9 cellular contexts compared by ENCODE assay signal in genomic region chrX:134551365-134552095, GRCh38.
DNase-seq lines count a peak whose midpoint lies in the region; ATAC-seq and TF ChIP-seq lines count a peak whose summit lies in the region.
"Had no signal": no experiment of that assay in that cellular context is flagged by ENCODE, and none has a peak within 500 bp of the region (broad histone marks: within the 10 kb centered on the region; RNA-seq: fewer than 3 reads in every experiment).

No MANE protein-coding gene starts in this region.

- no peaks in the 10 kb centered on the region for H3K36me3 Mint-ChIP-seq in activated CD8-positive, alpha-beta memory T cell treated with anti-CD3 and anti-CD28 coated beads, Interleukin-2, amount 10 ng/mL, durations not matched to agents 7 days and 5 days

- WGBS in gastroesophageal sphincter (ENCODE audit: low coverage in 1 of 2), 2 donors, result 23 to 35% methylated on average over 10 to 18 of the region's 23 CpGs
- 8 to 17% methylated on average over 20 to 23 of the region's 23 CpGs for WGBS in testis, 2 donors

- no peak for TF ChIP-seq EP300 in gastroesophageal sphincter (IDR thresholded peaks at IDR 0.05)

- H3K27ac Mint-ChIP-seq in activated CD8-positive, alpha-beta memory T cell treated with anti-CD3 and anti-CD28 coated beads, Interleukin-2, amount 10 ng/mL, durations not matched to agents 7 days and 5 days, result no peak overlapping the region

- CTCF ChIA-PET in activated CD8-positive, alpha-beta memory T cell treated with anti-CD3 and anti-CD28 coated beads, Interleukin-2, amount 10 ng/mL, durations not matched to agents 7 days and 5 days (lab: Charles Lee), result interaction anchor here (1.6 kb wide), 1 partner anchor 31 kb away, joined by 3 read pairs; no protein-coding TSS in a partner anchor

- no peak for DNase-seq in activated CD8-positive, alpha-beta memory T cell treated with anti-CD3 and anti-CD28 coated beads, Interleukin-2, amount 10 ng/mL, durations not matched to agents 7 days and 5 days
- DNase-seq in activated CD8-positive, alpha-beta memory T cell treated with anti-CD3 and anti-CD28 coated beads for 24 hours, result no peak
- peak in 1 of 2 experiments; percentile 22 for DNase-seq in SJCRH30
- DNase-seq in testis, result no peak
- DNase-seq in HUDEP-2 (lab: John Stamatoyannopoulos, UW; ENCODE audit: unreplicated experiment in 76 of 76), result no peak
- DNase-seq in NCI-H345 (lab: John Stamatoyannopoulos, UW), result no peak
- DNase-seq in NCI-H446 (lab: John Stamatoyannopoulos, UW), result no peak
- DNase-seq: CD4-positive, alpha-beta T cell had no signal

- H3K36me3 ChIP-seq in SJCRH30 (peaks cover 14% of the 10 kb centered on the region), gastroesophageal sphincter (no peaks in the 10 kb centered on the region), testis (ENCODE audit: low read depth, missing control alignments) (no peaks in the 10 kb centered on the region)

- peaks cover 36% of the 10 kb centered on the region for H3K27me3 Mint-ChIP-seq in activated CD8-positive, alpha-beta memory T cell treated with anti-CD3 and anti-CD28 coated beads, Interleukin-2, amount 10 ng/mL, durations not matched to agents 7 days and 5 days

- no peak for ATAC-seq in activated CD8-positive, alpha-beta memory T cell treated with anti-CD3 and anti-CD28 coated beads, Interleukin-2, amount 10 ng/mL, durations not matched to agents 7 days and 5 days
- ATAC-seq in gastroesophageal sphincter, result no peak

- H3K27me3 ChIP-seq in SJCRH30, result no peaks in the 10 kb centered on the region
- peaks cover under 1% of the 10 kb centered on the region for H3K27me3 ChIP-seq in gastroesophageal sphincter
- H3K27me3 ChIP-seq in testis, result no peaks in the 10 kb centered on the region

- TF ChIP-seq CTCF in gastroesophageal sphincter (IDR thresholded peaks at IDR 0.05) (no peak), testis (IDR thresholded peaks at IDR 0.05) (no peak)

- no peaks in the 10 kb centered on the region for H3K9me3 Mint-ChIP-seq in activated CD8-positive, alpha-beta memory T cell treated with anti-CD3 and anti-CD28 coated beads, Interleukin-2, amount 10 ng/mL, durations not matched to agents 7 days and 5 days (ENCODE audit: low read depth)
- H3K9me3 Mint-ChIP-seq: CD4-positive, alpha-beta T cell had no signal

- TF ChIP-seq POLR2A in gastroesophageal sphincter (IDR thresholded peaks at IDR 0.05) (no peak), testis (IDR thresholded peaks at IDR 0.05) (no peak)

- peaks cover 16% of the 10 kb centered on the region for H3K4me1 ChIP-seq in SJCRH30
- peaks cover 0 to 18% (median 0%) of the 10 kb centered on the region in 3 donors for H3K4me1 ChIP-seq in gastroesophageal sphincter
- H3K4me1 ChIP-seq in testis, result peaks cover 4% of the 10 kb centered on the region

- H3K4me1 Mint-ChIP-seq in activated CD8-positive, alpha-beta memory T cell treated with anti-CD3 and anti-CD28 coated beads, Interleukin-2, amount 10 ng/mL, durations not matched to agents 7 days and 5 days, result peaks cover 20% of the 10 kb centered on the region

- H3K4me3 Mint-ChIP-seq in activated CD8-positive, alpha-beta memory T cell treated with anti-CD3 and anti-CD28 coated beads, Interleukin-2, amount 10 ng/mL, durations not matched to agents 7 days and 5 days, result peak overlapping the region; percentile 94

- no peaks in the 10 kb centered on the region for H3K9me3 ChIP-seq in SJCRH30 (replicated peaks)
- no peaks in the 10 kb centered on the region for H3K9me3 ChIP-seq in gastroesophageal sphincter
- H3K9me3 ChIP-seq in testis, result no peaks in the 10 kb centered on the region

- H3K4me3 ChIP-seq in SJCRH30 (peak overlapping the region; percentile 84), gastroesophageal sphincter (peak overlapping the region; percentile 62 to 66), testis (peak overlapping the region; percentile 67 to 80)

- intact Hi-C loops in testis (cut with DNase I; ENCODE audit: low total_unique reads), result no loop called here

- H3K27ac ChIP-seq in SJCRH30 (peak overlapping the region; percentile 92), gastroesophageal sphincter (peak overlapping the region in 2 of 4 donors; percentile 81 to 85), testis (peak overlapping the region; percentile 84 to 90)
